In genomic region chr13:40599722-40600121, GRCh38 we compare ENCODE assay signal across 13 cellular contexts.
DNase-seq lines count a peak whose midpoint lies in the region; ATAC-seq and TF ChIP-seq lines count a peak whose summit lies in the region.
"Had no signal": no experiment of that assay in that cellular context is flagged by ENCODE, and none has a peak within 500 bp of the region (broad histone marks: within the 10 kb centered on the region; RNA-seq: fewer than 3 reads in every experiment).

No MANE protein-coding gene starts in this region.

- TF ChIP-seq CTCF in CD14-positive monocyte (IDR thresholded peaks at IDR 0.05): no peak

- intact Hi-C loops in CD14-positive monocyte (cut with micrococcal nuclease): no loop called here

- H3K4me1 ChIP-seq in stomach smooth muscle (ENCODE audit: control insufficient read depth, insufficient read depth, low read length): peaks cover 13% of the 10 kb centered on the region

- no peaks in the 10 kb centered on the region for H3K9me3 Mint-ChIP-seq in activated T-cell treated with anti-CD3 and anti-CD28 coated beads, Interleukin-2, amount 50 U/mL, for 72 hours
- H3K9me3 Mint-ChIP-seq in T-cell: no peaks in the 10 kb centered on the region
- peaks cover 0 to 3% (median 0%) of the 10 kb centered on the region in 7 donors for H3K9me3 Mint-ChIP-seq in CD14-positive monocyte

- no peak overlapping the region for H3K4me3 ChIP-seq in stomach smooth muscle (ENCODE audit: low read length in 2 of 2)
- H3K4me3 ChIP-seq: GM23248, transverse colon had no signal

- POLR2A ChIA-PET in T-cell (lab: Charles Lee): interaction anchor here (0.6 to 1.1 kb wide), 7 partner anchors 9 to 787 kb away, joined by 3 to 5 read pairs (median 4); no protein-coding TSS in a partner anchor

- H3K27me3 ChIP-seq in stomach smooth muscle (ENCODE audit: control insufficient read depth in 1 of 2, insufficient read depth in 2 of 2, low read length in 2 of 2): no peaks in the 10 kb centered on the region
- H3K27me3 ChIP-seq: transverse colon had no signal

- no peaks in the 10 kb centered on the region for H3K27me3 Mint-ChIP-seq in activated T-cell treated with anti-CD3 and anti-CD28 coated beads, Interleukin-2, amount 50 U/mL, for 72 hours (ENCODE audit: low read depth)
- no peaks in the 10 kb centered on the region for H3K27me3 Mint-ChIP-seq in T-cell
- H3K27me3 Mint-ChIP-seq in CD14-positive monocyte (ENCODE audit: low read depth in 3 of 3): no peaks in the 10 kb centered on the region

- DNase-seq in activated T-cell treated with anti-CD3 and anti-CD28 coated beads, Interleukin-2, amount 50 U/mL, for 72 hours: no peak
- no peak for DNase-seq in activated T-cell treated with anti-CD3 and anti-CD28 coated beads, Interleukin-2, amount 50 U/mL, for 1 hour
- DNase-seq in T-cell (no peak), glomerular visceral epithelial cell (ENCODE audit: extremely low spot score) (peak; percentile 9), CD14-positive monocyte (ENCODE audit: low spot score) (no peak), Kasumi-1 (lab: John Stamatoyannopoulos, UW) (no peak), GOT3 (lab: John Stamatoyannopoulos, UW) (no peak)
- DNase-seq: activated CD4-positive, alpha-beta T cell treated with anti-CD3 and anti-CD28 coated beads, Interleukin-2, amount 50 U/mL, for 48 hours; GM23248; NCI-H2081 treated with DMSO at 0.1 percent for 48 hours; NCI-H774; transverse colon had no signal

- peak overlapping the region; percentile 82 to 84 for H3K4me3 Mint-ChIP-seq in activated T-cell treated with anti-CD3 and anti-CD28 coated beads, Interleukin-2, amount 50 U/mL, for 72 hours
- H3K4me3 Mint-ChIP-seq in T-cell: peak overlapping the region; percentile 10 to 68 (median 18)
- no peak overlapping the region for H3K4me3 Mint-ChIP-seq in CD14-positive monocyte

- peak overlapping the region; percentile 12 for H3K27ac ChIP-seq in stomach smooth muscle (ENCODE audit: low read length)
- H3K27ac ChIP-seq: GM23248, transverse colon had no signal

- H3K4me1 Mint-ChIP-seq in activated T-cell treated with anti-CD3 and anti-CD28 coated beads, Interleukin-2, amount 50 U/mL, for 72 hours (ENCODE audit: low read depth): peaks cover 94% of the 10 kb centered on the region
- peaks cover 95 to 97% (median 97%) of the 10 kb centered on the region in 3 donors for H3K4me1 Mint-ChIP-seq in T-cell
- peaks cover 26% of the 10 kb centered on the region for H3K4me1 Mint-ChIP-seq in CD14-positive monocyte

- peak; percentile 58 to 62 for ATAC-seq in activated T-cell treated with anti-CD3 and anti-CD28 coated beads, Interleukin-2, amount 50 U/mL, for 72 hours (replicated peaks in 1 of 2)
- ATAC-seq in T-cell (replicated peaks in 1 of 4): no peak

- peaks cover 0 to 2% of the 10 kb centered on the region in 2 donors for H3K36me3 Mint-ChIP-seq in activated T-cell treated with anti-CD3 and anti-CD28 coated beads, Interleukin-2, amount 50 U/mL, for 72 hours (ENCODE audit: insufficient read depth in 2 of 2)
- H3K36me3 Mint-ChIP-seq in T-cell (peaks cover 7% of the 10 kb centered on the region), CD14-positive monocyte (peaks cover 0 to 4% of the 10 kb centered on the region in 2 donors)

- CTCF ChIA-PET in T-cell (lab: Charles Lee): no interaction called here

- H3K9ac ChIP-seq in stomach smooth muscle (ENCODE audit: low read length in 2 of 2): no peak overlapping the region
- H3K9ac ChIP-seq: GM23248 had no signal

- no peaks in the 10 kb centered on the region for H3K9me3 ChIP-seq in stomach smooth muscle (ENCODE audit: control insufficient read depth in 2 of 2, low read length in 2 of 2)
- H3K9me3 ChIP-seq: transverse colon had no signal

- no peaks in the 10 kb centered on the region for H3K36me3 ChIP-seq in stomach smooth muscle (ENCODE audit: control insufficient read depth in 2 of 2, insufficient read depth in 2 of 2, low read length in 2 of 2)
- H3K36me3 ChIP-seq: transverse colon had no signal

- peak overlapping the region; percentile 82 for H3K27ac Mint-ChIP-seq in activated T-cell treated with anti-CD3 and anti-CD28 coated beads, Interleukin-2, amount 50 U/mL, for 72 hours
- peak overlapping the region; percentile 53 to 88 for H3K27ac Mint-ChIP-seq in T-cell
- peak overlapping the region in 1 of 7 donors; percentile 23 for H3K27ac Mint-ChIP-seq in CD14-positive monocyte

Comparison
In these comparisons a context has a peak if more than half of its experiments do, and no peak if none do; other contexts are left out.
1. ATAC-seq: peak in activated T-cell treated with anti-CD3 and anti-CD28 coated beads, Interleukin-2, amount 50 U/mL, for 72 hours (2 of 2); none in T-cell (0 of 4).
2. H3K4me3 Mint-ChIP-seq: peak in activated T-cell treated with anti-CD3 and anti-CD28 coated beads, Interleukin-2, amount 50 U/mL, for 72 hours (2 of 2) and T-cell (3 of 3); none in CD14-positive monocyte (0 of 2).